ENCODE assay signal across 32 cellular contexts in the genomic region with DNA sequence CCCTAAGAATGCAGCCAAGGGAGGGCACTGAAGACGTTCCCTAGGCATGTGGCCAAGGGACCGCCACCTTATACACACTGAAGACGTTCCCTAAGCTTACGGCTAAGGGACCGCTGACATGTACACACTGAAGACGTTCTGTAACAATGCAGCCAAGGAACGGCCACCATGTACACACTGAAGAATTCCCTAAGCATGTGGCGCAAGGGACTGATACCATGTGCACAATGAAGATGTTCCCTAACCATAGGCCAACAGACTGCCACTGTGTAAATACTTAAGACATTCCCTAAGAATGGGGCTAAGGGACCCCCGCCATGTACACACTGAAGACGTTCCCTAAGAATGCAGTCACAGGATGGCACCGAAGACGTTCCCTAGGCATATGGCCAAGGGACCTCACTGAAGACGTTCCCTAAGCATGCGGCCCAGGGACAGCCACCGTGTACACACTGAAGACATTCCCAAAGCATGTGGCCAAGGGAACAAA. TPM values are rescaled to one million over a fixed set of nuclear protein-coding genes. Genes with fewer than 3 reads are reported as not detected.
DNase-seq lines count a peak whose midpoint lies in the region; ATAC-seq and TF ChIP-seq lines count a peak whose summit lies in the region.
"Had no signal": no experiment of that assay in that cellular context is flagged by ENCODE, and none has a peak within 500 bp of the region (broad histone marks: within the 10 kb centered on the region; RNA-seq: fewer than 3 reads in every experiment).

No MANE protein-coding gene starts in this region.

- ATAC-seq in lower lobe of right lung: no peak
- ATAC-seq in HG03108 (IDR thresholded peaks at IDR 0.05; ENCODE audit: unreplicated experiment): no peak
- no peak for ATAC-seq in HG03565 (IDR thresholded peaks at IDR 0.05; ENCODE audit: unreplicated experiment)
- ATAC-seq: GM12878 had no signal

- TF ChIP-seq CTCF in A673 (conservative IDR thresholded peaks at IDR 0.05; ENCODE audit: low read depth, low read length): no peak
- TF ChIP-seq CTCF in HEK293 (tag by site-specific recombination; IDR thresholded peaks at IDR 0.05): no peak
- no peak for TF ChIP-seq CTCF in lower lobe of right lung (IDR thresholded peaks at IDR 0.05)

- POLR2A ChIA-PET in A673 (lab: Charles Lee; ENCODE audit: low non-redundant PET) (no interaction called here), HEK293 (lab: Yijun Ruan, JAX) (no interaction called here)

- H3K4me3 ChIP-seq in A673 (ENCODE audit: low read depth, low read length, poor library complexity, severe bottlenecking) (peak overlapping the region; percentile 30), HEK293 (ENCODE audit: low read depth, low read length) (no peak overlapping the region), lower lobe of right lung (no peak overlapping the region)
- H3K4me3 ChIP-seq: ascending aorta, cardiac muscle cell, colonic mucosa, GM12878, Peyer's patch, tibial nerve had no signal

- intact Hi-C loops in A673 (cut with micrococcal nuclease; ENCODE audit: unreplicated experiment) (no loop called here), lower lobe of right lung (cut with DNase I) (no loop called here)

- H3K27me3 ChIP-seq in A673 (replicated peaks; ENCODE audit: insufficient read depth, low read depth, low read length, poor library complexity) (no peaks in the 10 kb centered on the region), lower lobe of right lung (ENCODE audit: low read depth) (no peaks in the 10 kb centered on the region)
- H3K27me3 ChIP-seq: ascending aorta, cardiac muscle cell, colonic mucosa, Peyer's patch, tibial nerve had no signal

- CTCF ChIA-PET in A673 (lab: Charles Lee) (no interaction called here), HEK293 (lab: Yijun Ruan, JAX) (no interaction called here)

- BruUV-seq in A673 (replicated peaks; lab: Mats Ljungman, UMichigan): no TSS peak

- H3K9me3 ChIP-seq in A673 (ENCODE audit: low read depth, low read length, poor library complexity, severe bottlenecking): no peaks in the 10 kb centered on the region
- H3K9me3 ChIP-seq in HEK293 (ENCODE audit: control insufficient read depth, insufficient read depth, low read depth, low read length): no peaks in the 10 kb centered on the region
- no peaks in the 10 kb centered on the region for H3K9me3 ChIP-seq in lower lobe of right lung
- H3K9me3 ChIP-seq: ascending aorta, colonic mucosa, Peyer's patch, tibial nerve had no signal

- DNase-seq in A673 (ENCODE audit: low spot score) (peak; percentile 93), RKO (ENCODE audit: low spot score) (peak; percentile 30), lower lobe of right lung (peak; percentile 25), AG08396 (ENCODE audit: low spot score) (no peak)
- DNase-seq in activated effector memory CD4-positive, alpha-beta T cell treated with anti-CD3 and anti-CD28 coated beads, Interleukin-2, amount 50 U/mL, for 16 hours: no peak
- DNase-seq: 8988T; activated CD4-positive, alpha-beta T cell treated with anti-CD3 and anti-CD28 coated beads for 48 hours; activated gamma-delta T cell; activated naive CD8-positive, alpha-beta T cell treated with anti-CD3 and anti-CD28 coated beads for 36 hours; AML-193; CD4-positive, CD25-positive, alpha-beta regulatory T cell; colonic mucosa; effector CD4-positive, alpha-beta T cell; hippocampal formation; left cardiac atrium; NCI-H446; NCI-H748 treated with DMSO at 0.1 percent for 48 hours; Peyer's patch; SIG-M5; stimulated activated CD4-positive, alpha-beta T cell treated with anti-CD3 and anti-CD28 coated beads, Interleukin-15, amount 100 ng/mL, for 24 hours; stimulated activated CD4-positive, alpha-beta T cell treated with anti-CD3 and anti-CD28 coated beads, Interleukin-4, amount 100 ng/mL, for 4 hours; SW 1271; T-helper 9 cell had no signal

- H3K27ac ChIP-seq in A673 (ENCODE audit: low read depth, low read length, poor library complexity, severe bottlenecking) (peak overlapping the region; percentile 64), HEK293 (ENCODE audit: extremely low read depth, low read depth, low read length) (no peak overlapping the region), lower lobe of right lung (no peak overlapping the region)
- H3K27ac ChIP-seq: ascending aorta, cardiac muscle cell, colonic mucosa, HL-60, Peyer's patch, tibial nerve, VCaP had no signal

- H3K4me1 ChIP-seq in A673 (ENCODE audit: insufficient read depth, low read length, poor library complexity, severe bottlenecking): peaks cover 5% of the 10 kb centered on the region
- no peaks in the 10 kb centered on the region for H3K4me1 ChIP-seq in HEK293 (ENCODE audit: control insufficient read depth, insufficient read depth, low read length)
- H3K4me1 ChIP-seq in lower lobe of right lung: no peaks in the 10 kb centered on the region
- H3K4me1 ChIP-seq: colonic mucosa, Peyer's patch had no signal

- H3K36me3 ChIP-seq in A673 (ENCODE audit: insufficient read depth, low read length, poor library complexity, severe bottlenecking) (no peaks in the 10 kb centered on the region), HEK293 (ENCODE audit: control insufficient read depth in 2 of 2, insufficient read depth in 1 of 2, low read length in 2 of 2) (no peaks in the 10 kb centered on the region; a peak in 1 of 3 replicates), lower lobe of right lung (no peaks in the 10 kb centered on the region)
- H3K36me3 ChIP-seq: ascending aorta, cardiac muscle cell, colonic mucosa, Peyer's patch had no signal

TF ChIP-seq in HEK293, 187 proteins besides CTCF, POLR2A, EP300 and RAD21 (continues in another document):
- TF ChIP-seq GLI4 (tag by site-specific recombination; IDR thresholded peaks at IDR 0.05) (0 out of 2 replicates have a peak, but pooled peaks have one; percentile 12), ZNF610 (tag by site-specific recombination; IDR thresholded peaks at IDR 0.05; ENCODE audit: borderline replicate concordance) (no peak), ZNF658 (tag by site-specific recombination; IDR thresholded peaks at IDR 0.05) (no peak), ZNF776 (tag by site-specific recombination; IDR thresholded peaks at IDR 0.05; ENCODE audit: borderline replicate concordance) (no peak), ZNF302 (tag by site-specific recombination; IDR thresholded peaks at IDR 0.05; ENCODE audit: low read depth) (no peak), ZNF311 (tag by site-specific recombination; IDR thresholded peaks at IDR 0.05; ENCODE audit: borderline replicate concordance) (no peak), ZNF571 (tag by site-specific recombination; IDR thresholded peaks at IDR 0.05) (no peak), ZNF350 (tag by site-specific recombination; IDR thresholded peaks at IDR 0.05) (no peak), ZBTB48 (tag by site-specific recombination; IDR thresholded peaks at IDR 0.05) (peak; percentile 99), ZNF18 (tag by site-specific recombination; IDR thresholded peaks at IDR 0.05) (0 out of 2 replicates have a peak, but pooled peaks have one; percentile 6), ZSCAN30 (tag by site-specific recombination; IDR thresholded peaks at IDR 0.05) (no peak), ZNF830 (tag by site-specific recombination; IDR thresholded peaks at IDR 0.05; ENCODE audit: low read depth) (no peak), ZNF121 (tag by site-specific recombination; IDR thresholded peaks at IDR 0.05) (peak; percentile 65; the same call in 1 of the 2 replicates), SP2 (tag by site-specific recombination; IDR thresholded peaks at IDR 0.05) (no peak)
- TF ChIP-seq, protein P1, sequence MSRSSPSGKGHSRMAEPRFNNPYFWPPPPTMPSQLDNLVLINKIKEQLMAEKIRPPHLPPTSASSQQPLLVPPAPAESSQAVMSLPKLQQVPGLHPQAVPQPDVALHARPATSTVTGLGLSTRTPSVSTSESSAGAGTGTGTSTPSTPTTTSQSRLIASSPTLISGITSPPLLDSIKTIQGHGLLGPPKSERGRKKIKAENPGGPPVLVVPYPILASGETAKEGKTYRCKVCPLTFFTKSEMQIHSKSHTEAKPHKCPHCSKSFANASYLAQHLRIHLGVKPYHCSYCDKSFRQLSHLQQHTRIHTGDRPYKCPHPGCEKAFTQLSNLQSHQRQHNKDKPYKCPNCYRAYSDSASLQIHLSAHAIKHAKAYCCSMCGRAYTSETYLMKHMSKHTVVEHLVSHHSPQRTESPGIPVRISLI (tag by site-specific recombination; IDR thresholded peaks at IDR 0.05): no peak
- TF ChIP-seq, protein P2, sequence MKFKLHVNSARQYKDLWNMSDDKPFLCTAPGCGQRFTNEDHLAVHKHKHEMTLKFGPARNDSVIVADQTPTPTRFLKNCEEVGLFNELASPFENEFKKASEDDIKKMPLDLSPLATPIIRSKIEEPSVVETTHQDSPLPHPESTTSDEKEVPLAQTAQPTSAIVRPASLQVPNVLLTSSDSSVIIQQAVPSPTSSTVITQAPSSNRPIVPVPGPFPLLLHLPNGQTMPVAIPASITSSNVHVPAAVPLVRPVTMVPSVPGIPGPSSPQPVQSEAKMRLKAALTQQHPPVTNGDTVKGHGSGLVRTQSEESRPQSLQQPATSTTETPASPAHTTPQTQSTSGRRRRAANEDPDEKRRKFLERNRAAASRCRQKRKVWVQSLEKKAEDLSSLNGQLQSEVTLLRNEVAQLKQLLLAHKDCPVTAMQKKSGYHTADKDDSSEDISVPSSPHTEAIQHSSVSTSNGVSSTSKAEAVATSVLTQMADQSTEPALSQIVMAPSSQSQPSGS (tag by site-specific recombination; IDR thresholded peaks at IDR 0.05; ENCODE audit: low read depth): no peak

RNA-seq across cellular contexts. Expression of gene DHRSX, which starts 36.1 kb away (rescaled TPM):
- 28.1 and 30.2 TPM in 2 replicates for total RNA-seq in A673 (2021)
- total RNA-seq in lower lobe of right lung: 31.9 TPM

RNA-seq across cellular contexts. Expression of gene ZBED1, which starts 36.1 kb away (rescaled TPM):
- total RNA-seq in A673 (2021) (37.6 and 46.5 TPM in 2 replicates), lower lobe of right lung (46.3 TPM)

Comparison
In these comparisons a context has a peak if more than half of its experiments do, and no peak if none do; other contexts are left out.
1. DNase-seq: peak in A673 (single experiment), RKO (single experiment) and lower lobe of right lung (single experiment); none in activated effector memory CD4-positive, alpha-beta T cell treated with anti-CD3 and anti-CD28 coated beads, Interleukin-2, amount 50 U/mL, for 16 hours (single experiment) and AG08396 (single experiment).